In the genomic region with DNA sequence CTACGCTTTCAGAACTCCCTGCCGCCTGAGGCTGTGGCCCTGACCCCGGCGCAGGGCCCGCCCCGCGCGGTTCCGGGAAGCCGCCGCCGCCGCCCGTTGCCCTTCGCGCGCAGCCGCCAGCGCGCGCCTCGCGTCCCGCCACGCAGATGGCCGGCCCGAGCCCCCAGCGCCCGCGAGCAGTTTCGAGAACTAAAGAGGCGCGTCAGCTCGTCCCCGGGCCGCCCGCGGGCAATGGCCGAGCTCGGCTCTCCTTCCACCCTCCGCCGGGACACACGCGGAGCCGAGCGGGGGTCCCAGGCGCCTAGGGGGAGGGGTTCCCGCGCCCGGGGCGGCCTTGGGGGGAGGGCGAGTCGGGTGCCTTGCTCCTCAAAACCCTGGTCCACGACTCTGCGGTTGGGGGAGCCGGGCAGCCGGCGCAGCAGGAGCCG, we compare ENCODE assay signal across 1 cellular context.
TF ChIP-seq lines count a peak whose summit lies in the region.

No MANE protein-coding gene starts in this region.

TF ChIP-seq in HepG2, 621 proteins besides CTCF, POLR2A, EP300 and RAD21 (continued from another document and continues in another):
- TF ChIP-seq, protein P1, sequence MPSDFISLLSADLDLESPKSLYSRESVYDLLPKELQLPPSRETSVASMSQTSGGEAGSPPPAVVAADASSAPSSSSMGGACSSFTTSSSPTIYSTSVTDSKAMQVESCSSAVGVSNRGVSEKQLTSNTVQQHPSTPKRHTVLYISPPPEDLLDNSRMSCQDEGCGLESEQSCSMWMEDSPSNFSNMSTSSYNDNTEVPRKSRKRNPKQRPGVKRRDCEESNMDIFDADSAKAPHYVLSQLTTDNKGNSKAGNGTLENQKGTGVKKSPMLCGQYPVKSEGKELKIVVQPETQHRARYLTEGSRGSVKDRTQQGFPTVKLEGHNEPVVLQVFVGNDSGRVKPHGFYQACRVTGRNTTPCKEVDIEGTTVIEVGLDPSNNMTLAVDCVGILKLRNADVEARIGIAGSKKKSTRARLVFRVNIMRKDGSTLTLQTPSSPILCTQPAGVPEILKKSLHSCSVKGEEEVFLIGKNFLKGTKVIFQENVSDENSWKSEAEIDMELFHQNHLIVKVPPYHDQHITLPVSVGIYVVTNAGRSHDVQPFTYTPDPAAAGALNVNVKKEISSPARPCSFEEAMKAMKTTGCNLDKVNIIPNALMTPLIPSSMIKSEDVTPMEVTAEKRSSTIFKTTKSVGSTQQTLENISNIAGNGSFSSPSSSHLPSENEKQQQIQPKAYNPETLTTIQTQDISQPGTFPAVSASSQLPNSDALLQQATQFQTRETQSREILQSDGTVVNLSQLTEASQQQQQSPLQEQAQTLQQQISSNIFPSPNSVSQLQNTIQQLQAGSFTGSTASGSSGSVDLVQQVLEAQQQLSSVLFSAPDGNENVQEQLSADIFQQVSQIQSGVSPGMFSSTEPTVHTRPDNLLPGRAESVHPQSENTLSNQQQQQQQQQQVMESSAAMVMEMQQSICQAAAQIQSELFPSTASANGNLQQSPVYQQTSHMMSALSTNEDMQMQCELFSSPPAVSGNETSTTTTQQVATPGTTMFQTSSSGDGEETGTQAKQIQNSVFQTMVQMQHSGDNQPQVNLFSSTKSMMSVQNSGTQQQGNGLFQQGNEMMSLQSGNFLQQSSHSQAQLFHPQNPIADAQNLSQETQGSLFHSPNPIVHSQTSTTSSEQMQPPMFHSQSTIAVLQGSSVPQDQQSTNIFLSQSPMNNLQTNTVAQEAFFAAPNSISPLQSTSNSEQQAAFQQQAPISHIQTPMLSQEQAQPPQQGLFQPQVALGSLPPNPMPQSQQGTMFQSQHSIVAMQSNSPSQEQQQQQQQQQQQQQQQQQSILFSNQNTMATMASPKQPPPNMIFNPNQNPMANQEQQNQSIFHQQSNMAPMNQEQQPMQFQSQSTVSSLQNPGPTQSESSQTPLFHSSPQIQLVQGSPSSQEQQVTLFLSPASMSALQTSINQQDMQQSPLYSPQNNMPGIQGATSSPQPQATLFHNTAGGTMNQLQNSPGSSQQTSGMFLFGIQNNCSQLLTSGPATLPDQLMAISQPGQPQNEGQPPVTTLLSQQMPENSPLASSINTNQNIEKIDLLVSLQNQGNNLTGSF (CRISPR knock-in tag; IDR thresholded peaks at IDR 0.05), result no peak
- TF ChIP-seq KMT2A (CRISPR knock-in tag; IDR thresholded peaks at IDR 0.05) (no peak; the same call in 1 of the 2 replicates), ATF7-NPFF (CRISPR knock-in tag; IDR thresholded peaks at IDR 0.05; ENCODE audit: low read depth) (no peak), PHF21A (CRISPR knock-in tag; IDR thresholded peaks at IDR 0.05) (no peak), ZFP41 (CRISPR knock-in tag; IDR thresholded peaks at IDR 0.05; ENCODE audit: borderline replicate concordance) (no peak), FOSL2 (CRISPR knock-in tag; IDR thresholded peaks at IDR 0.05) (no peak), FOSL1 (CRISPR knock-in tag; IDR thresholded peaks at IDR 0.05; ENCODE audit: borderline replicate concordance) (no peak), DNMT3B (CRISPR knock-in tag; conservative IDR thresholded peaks at IDR 0.05) (no peak), ZSCAN29 (CRISPR knock-in tag; conservative IDR thresholded peaks at IDR 0.05) (no peak), CAMTA2 (CRISPR knock-in tag; IDR thresholded peaks at IDR 0.05; ENCODE audit: borderline replicate concordance) (no peak), ZNF841 (CRISPR knock-in tag; IDR thresholded peaks at IDR 0.05; ENCODE audit: borderline replicate concordance) (no peak), TAF1 (CRISPR knock-in tag; IDR thresholded peaks at IDR 0.05) (no peak; the same call in 1 of the 2 replicates), NRL (CRISPR knock-in tag; IDR thresholded peaks at IDR 0.05; ENCODE audit: borderline replicate concordance) (no peak), SSRP1 (CRISPR knock-in tag; IDR thresholded peaks at IDR 0.05) (no peak), ZNF431 (CRISPR knock-in tag; IDR thresholded peaks at IDR 0.05; ENCODE audit: borderline replicate concordance, low read depth) (no peak), ZNF296 (CRISPR knock-in tag; conservative IDR thresholded peaks at IDR 0.05) (no peak)
- TF ChIP-seq, protein P2, sequence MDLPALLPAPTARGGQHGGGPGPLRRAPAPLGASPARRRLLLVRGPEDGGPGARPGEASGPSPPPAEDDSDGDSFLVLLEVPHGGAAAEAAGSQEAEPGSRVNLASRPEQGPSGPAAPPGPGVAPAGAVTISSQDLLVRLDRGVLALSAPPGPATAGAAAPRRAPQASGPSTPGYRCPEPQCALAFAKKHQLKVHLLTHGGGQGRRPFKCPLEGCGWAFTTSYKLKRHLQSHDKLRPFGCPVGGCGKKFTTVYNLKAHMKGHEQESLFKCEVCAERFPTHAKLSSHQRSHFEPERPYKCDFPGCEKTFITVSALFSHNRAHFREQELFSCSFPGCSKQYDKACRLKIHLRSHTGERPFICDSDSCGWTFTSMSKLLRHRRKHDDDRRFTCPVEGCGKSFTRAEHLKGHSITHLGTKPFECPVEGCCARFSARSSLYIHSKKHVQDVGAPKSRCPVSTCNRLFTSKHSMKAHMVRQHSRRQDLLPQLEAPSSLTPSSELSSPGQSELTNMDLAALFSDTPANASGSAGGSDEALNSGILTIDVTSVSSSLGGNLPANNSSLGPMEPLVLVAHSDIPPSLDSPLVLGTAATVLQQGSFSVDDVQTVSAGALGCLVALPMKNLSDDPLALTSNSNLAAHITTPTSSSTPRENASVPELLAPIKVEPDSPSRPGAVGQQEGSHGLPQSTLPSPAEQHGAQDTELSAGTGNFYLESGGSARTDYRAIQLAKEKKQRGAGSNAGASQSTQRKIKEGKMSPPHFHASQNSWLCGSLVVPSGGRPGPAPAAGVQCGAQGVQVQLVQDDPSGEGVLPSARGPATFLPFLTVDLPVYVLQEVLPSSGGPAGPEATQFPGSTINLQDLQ (CRISPR knock-in tag; IDR thresholded peaks at IDR 0.05), result no peak
- TF ChIP-seq, protein P3, sequence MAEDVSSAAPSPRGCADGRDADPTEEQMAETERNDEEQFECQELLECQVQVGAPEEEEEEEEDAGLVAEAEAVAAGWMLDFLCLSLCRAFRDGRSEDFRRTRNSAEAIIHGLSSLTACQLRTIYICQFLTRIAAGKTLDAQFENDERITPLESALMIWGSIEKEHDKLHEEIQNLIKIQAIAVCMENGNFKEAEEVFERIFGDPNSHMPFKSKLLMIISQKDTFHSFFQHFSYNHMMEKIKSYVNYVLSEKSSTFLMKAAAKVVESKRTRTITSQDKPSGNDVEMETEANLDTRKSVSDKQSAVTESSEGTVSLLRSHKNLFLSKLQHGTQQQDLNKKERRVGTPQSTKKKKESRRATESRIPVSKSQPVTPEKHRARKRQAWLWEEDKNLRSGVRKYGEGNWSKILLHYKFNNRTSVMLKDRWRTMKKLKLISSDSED (CRISPR knock-in tag; IDR thresholded peaks at IDR 0.05), result no peak
- TF ChIP-seq, protein P4, sequence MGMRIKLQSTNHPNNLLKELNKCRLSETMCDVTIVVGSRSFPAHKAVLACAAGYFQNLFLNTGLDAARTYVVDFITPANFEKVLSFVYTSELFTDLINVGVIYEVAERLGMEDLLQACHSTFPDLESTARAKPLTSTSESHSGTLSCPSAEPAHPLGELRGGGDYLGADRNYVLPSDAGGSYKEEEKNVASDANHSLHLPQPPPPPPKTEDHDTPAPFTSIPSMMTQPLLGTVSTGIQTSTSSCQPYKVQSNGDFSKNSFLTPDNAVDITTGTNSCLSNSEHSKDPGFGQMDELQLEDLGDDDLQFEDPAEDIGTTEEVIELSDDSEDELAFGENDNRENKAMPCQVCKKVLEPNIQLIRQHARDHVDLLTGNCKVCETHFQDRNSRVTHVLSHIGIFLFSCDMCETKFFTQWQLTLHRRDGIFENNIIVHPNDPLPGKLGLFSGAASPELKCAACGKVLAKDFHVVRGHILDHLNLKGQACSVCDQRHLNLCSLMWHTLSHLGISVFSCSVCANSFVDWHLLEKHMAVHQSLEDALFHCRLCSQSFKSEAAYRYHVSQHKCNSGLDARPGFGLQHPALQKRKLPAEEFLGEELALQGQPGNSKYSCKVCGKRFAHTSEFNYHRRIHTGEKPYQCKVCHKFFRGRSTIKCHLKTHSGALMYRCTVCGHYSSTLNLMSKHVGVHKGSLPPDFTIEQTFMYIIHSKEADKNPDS (CRISPR knock-in tag; IDR thresholded peaks at IDR 0.05), result no peak
- TF ChIP-seq, protein P5, sequence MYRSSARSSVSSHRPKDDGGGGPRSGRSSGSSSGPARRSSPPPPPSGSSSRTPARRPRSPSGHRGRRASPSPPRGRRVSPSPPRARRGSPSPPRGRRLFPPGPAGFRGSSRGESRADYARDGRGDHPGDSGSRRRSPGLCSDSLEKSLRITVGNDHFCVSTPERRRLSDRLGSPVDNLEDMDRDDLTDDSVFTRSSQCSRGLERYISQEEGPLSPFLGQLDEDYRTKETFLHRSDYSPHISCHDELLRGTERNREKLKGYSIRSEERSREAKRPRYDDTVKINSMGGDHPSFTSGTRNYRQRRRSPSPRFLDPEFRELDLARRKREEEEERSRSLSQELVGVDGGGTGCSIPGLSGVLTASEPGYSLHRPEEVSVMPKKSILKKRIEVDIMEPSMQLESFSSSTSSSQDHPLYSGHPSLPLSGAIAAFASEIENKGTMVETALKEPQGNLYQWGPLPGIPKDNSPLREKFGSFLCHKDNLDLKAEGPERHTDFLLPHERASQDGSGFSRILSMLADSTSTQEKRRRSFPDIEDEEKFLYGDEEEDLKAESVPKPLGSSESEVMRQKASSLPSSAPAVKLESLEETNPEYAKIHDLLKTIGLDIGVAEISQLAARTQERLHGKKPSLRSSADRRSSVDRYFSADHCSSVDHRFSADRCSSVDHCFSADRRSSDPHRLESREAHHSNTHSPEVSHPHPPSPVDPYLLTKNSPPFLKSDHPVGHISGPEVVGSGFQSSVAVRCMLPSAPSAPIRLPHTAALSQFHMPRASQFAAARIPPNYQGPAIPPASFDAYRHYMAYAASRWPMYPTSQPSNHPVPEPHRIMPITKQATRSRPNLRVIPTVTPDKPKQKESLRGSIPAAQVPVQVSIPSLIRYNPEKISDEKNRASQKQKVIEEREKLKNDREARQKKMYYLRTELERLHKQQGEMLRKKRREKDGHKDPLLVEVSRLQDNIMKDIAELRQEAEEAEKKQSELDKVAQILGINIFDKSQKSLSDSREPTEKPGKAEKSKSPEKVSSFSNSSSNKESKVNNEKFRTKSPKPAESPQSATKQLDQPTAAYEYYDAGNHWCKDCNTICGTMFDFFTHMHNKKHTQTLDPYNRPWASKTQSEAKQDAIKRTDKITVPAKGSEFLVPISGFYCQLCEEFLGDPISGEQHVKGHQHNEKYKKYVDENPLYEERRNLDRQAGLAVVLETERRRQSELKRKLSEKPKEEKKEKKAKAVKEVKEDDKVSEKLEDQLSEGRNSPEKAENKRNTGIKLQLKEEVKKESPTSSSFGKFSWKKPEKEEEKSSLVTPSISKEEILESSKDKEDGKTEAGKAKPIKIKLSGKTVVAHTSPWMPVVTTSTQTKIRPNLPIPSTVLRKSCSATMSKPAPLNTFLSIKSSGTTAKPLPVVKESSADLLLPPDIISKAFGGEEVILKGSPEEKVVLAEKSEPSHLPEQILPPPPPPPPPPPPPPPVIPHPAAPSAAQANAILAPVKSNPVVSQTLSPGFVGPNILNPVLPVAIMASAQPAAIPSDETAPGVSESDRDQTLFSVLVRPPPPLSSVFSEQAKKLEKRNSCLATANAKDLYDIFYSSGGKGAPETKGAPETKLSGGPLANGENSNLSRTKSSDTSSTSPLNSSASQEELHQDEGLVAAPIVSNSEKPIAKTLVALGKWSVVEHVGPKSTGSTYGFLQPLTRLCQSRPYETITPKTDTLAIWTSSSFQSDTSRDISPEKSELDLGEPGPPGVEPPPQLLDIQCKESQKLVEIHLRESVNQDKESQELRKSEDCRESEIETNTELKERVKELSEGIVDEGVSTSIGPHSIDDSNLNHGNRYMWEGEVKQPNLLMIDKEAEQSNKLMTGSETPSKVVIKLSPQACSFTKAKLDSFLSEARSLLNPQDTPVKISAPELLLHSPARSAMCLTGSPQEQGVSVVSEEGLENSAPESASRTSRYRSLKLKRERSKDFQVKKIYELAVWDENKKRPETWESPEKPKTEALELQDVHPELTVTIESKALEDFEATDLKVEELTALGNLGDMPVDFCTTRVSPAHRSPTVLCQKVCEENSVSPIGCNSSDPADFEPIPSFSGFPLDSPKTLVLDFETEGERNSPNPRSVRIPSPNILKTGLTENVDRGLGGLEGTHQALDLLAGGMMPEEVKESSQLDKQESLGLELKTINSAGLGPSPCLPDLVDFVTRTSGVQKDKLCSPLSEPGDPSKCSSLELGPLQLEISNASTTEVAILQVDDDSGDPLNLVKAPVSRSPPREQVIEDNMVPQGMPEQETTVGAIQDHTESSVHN (CRISPR knock-in tag; IDR thresholded peaks at IDR 0.05), result no peak
- TF ChIP-seq, protein P6, sequence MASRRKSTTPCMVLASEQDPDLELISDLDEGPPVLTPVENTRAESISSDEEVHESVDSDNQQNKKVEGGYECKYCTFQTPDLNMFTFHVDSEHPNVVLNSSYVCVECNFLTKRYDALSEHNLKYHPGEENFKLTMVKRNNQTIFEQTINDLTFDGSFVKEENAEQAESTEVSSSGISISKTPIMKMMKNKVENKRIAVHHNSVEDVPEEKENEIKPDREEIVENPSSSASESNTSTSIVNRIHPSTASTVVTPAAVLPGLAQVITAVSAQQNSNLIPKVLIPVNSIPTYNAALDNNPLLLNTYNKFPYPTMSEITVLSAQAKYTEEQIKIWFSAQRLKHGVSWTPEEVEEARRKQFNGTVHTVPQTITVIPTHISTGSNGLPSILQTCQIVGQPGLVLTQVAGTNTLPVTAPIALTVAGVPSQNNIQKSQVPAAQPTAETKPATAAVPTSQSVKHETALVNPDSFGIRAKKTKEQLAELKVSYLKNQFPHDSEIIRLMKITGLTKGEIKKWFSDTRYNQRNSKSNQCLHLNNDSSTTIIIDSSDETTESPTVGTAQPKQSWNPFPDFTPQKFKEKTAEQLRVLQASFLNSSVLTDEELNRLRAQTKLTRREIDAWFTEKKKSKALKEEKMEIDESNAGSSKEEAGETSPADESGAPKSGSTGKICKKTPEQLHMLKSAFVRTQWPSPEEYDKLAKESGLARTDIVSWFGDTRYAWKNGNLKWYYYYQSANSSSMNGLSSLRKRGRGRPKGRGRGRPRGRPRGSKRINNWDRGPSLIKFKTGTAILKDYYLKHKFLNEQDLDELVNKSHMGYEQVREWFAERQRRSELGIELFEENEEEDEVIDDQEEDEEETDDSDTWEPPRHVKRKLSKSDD (CRISPR knock-in tag; IDR thresholded peaks at IDR 0.05; ENCODE audit: low read depth), result no peak
- TF ChIP-seq, protein P7, sequence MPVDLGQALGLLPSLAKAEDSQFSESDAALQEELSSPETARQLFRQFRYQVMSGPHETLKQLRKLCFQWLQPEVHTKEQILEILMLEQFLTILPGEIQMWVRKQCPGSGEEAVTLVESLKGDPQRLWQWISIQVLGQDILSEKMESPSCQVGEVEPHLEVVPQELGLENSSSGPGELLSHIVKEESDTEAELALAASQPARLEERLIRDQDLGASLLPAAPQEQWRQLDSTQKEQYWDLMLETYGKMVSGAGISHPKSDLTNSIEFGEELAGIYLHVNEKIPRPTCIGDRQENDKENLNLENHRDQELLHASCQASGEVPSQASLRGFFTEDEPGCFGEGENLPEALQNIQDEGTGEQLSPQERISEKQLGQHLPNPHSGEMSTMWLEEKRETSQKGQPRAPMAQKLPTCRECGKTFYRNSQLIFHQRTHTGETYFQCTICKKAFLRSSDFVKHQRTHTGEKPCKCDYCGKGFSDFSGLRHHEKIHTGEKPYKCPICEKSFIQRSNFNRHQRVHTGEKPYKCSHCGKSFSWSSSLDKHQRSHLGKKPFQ (CRISPR knock-in tag; IDR thresholded peaks at IDR 0.05; ENCODE audit: insufficient replicate concordance), result no peak
